Comparison of ENCODE assay signal across 1 cellular context in genomic region chr1:226870323-226871046, GRCh38.
A peak's percentile ranks its signal among the peaks of the same experiment; 100 is the strongest.
TF ChIP-seq lines count a peak whose summit lies in the region.

TSS of gene PSEN2 (plus strand) at chr1:226870616. CDS start at chr1:226881908, 11,292 bp downstream.

TF ChIP-seq in WTC11, 78 proteins besides CTCF, POLR2A, EP300 and RAD21 (continued from another document):
- TF ChIP-seq, protein P1, sequence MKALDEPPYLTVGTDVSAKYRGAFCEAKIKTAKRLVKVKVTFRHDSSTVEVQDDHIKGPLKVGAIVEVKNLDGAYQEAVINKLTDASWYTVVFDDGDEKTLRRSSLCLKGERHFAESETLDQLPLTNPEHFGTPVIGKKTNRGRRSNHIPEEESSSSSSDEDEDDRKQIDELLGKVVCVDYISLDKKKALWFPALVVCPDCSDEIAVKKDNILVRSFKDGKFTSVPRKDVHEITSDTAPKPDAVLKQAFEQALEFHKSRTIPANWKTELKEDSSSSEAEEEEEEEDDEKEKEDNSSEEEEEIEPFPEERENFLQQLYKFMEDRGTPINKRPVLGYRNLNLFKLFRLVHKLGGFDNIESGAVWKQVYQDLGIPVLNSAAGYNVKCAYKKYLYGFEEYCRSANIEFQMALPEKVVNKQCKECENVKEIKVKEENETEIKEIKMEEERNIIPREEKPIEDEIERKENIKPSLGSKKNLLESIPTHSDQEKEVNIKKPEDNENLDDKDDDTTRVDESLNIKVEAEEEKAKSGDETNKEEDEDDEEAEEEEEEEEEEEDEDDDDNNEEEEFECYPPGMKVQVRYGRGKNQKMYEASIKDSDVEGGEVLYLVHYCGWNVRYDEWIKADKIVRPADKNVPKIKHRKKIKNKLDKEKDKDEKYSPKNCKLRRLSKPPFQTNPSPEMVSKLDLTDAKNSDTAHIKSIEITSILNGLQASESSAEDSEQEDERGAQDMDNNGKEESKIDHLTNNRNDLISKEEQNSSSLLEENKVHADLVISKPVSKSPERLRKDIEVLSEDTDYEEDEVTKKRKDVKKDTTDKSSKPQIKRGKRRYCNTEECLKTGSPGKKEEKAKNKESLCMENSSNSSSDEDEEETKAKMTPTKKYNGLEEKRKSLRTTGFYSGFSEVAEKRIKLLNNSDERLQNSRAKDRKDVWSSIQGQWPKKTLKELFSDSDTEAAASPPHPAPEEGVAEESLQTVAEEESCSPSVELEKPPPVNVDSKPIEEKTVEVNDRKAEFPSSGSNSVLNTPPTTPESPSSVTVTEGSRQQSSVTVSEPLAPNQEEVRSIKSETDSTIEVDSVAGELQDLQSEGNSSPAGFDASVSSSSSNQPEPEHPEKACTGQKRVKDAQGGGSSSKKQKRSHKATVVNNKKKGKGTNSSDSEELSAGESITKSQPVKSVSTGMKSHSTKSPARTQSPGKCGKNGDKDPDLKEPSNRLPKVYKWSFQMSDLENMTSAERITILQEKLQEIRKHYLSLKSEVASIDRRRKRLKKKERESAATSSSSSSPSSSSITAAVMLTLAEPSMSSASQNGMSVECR (CRISPR knock-in tag; IDR thresholded peaks at IDR 0.05; ENCODE audit: borderline replicate concordance) = no peak
- TF ChIP-seq, protein P2, sequence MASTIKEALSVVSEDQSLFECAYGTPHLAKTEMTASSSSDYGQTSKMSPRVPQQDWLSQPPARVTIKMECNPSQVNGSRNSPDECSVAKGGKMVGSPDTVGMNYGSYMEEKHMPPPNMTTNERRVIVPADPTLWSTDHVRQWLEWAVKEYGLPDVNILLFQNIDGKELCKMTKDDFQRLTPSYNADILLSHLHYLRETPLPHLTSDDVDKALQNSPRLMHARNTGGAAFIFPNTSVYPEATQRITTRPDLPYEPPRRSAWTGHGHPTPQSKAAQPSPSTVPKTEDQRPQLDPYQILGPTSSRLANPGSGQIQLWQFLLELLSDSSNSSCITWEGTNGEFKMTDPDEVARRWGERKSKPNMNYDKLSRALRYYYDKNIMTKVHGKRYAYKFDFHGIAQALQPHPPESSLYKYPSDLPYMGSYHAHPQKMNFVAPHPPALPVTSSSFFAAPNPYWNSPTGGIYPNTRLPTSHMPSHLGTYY (CRISPR knock-in tag; IDR thresholded peaks at IDR 0.05) = no peak
- TF ChIP-seq E2F5 (CRISPR knock-in tag; IDR thresholded peaks at IDR 0.05) (no peak; the same call in 1 of the 2 replicates), ZNF416 (CRISPR knock-in tag; IDR thresholded peaks at IDR 0.05) (0 out of 2 replicates have a peak, but pooled peaks have one; percentile 27), TEAD1 (CRISPR knock-in tag; IDR thresholded peaks at IDR 0.05) (peak; percentile 47; the same call in 1 of the 2 replicates), IRF1 (CRISPR knock-in tag; IDR thresholded peaks at IDR 0.05) (no peak)
- TF ChIP-seq, protein P3, sequence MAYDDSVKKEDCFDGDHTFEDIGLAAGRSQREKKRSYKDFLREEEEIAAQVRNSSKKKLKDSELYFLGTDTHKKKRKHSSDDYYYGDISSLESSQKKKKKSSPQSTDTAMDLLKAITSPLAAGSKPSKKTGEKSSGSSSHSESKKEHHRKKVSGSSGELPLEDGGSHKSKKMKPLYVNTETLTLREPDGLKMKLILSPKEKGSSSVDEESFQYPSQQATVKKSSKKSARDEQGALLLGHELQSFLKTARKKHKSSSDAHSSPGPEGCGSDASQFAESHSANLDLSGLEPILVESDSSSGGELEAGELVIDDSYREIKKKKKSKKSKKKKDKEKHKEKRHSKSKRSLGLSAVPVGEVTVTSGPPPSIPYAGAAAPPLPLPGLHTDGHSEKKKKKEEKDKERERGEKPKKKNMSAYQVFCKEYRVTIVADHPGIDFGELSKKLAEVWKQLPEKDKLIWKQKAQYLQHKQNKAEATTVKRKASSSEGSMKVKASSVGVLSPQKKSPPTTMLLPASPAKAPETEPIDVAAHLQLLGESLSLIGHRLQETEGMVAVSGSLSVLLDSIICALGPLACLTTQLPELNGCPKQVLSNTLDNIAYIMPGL (CRISPR knock-in tag; IDR thresholded peaks at IDR 0.05) = peak; percentile 78
- TF ChIP-seq, protein P4, sequence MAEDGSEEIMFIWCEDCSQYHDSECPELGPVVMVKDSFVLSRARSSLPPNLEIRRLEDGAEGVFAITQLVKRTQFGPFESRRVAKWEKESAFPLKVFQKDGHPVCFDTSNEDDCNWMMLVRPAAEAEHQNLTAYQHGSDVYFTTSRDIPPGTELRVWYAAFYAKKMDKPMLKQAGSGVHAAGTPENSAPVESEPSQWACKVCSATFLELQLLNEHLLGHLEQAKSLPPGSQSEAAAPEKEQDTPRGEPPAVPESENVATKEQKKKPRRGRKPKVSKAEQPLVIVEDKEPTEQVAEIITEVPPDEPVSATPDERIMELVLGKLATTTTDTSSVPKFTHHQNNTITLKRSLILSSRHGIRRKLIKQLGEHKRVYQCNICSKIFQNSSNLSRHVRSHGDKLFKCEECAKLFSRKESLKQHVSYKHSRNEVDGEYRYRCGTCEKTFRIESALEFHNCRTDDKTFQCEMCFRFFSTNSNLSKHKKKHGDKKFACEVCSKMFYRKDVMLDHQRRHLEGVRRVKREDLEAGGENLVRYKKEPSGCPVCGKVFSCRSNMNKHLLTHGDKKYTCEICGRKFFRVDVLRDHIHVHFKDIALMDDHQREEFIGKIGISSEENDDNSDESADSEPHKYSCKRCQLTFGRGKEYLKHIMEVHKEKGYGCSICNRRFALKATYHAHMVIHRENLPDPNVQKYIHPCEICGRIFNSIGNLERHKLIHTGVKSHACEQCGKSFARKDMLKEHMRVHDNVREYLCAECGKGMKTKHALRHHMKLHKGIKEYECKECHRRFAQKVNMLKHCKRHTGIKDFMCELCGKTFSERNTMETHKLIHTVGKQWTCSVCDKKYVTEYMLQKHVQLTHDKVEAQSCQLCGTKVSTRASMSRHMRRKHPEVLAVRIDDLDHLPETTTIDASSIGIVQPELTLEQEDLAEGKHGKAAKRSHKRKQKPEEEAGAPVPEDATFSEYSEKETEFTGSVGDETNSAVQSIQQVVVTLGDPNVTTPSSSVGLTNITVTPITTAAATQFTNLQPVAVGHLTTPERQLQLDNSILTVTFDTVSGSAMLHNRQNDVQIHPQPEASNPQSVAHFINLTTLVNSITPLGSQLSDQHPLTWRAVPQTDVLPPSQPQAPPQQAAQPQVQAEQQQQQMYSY (CRISPR knock-in tag; IDR thresholded peaks at IDR 0.05) = no peak
